28 cellular contexts compared by ENCODE assay signal in genomic region chr6:119842191-119842590, GRCh38.
"Had no signal": no experiment of that assay in that cellular context is flagged by ENCODE, and none has a peak within 500 bp of the region (broad histone marks: within the 10 kb centered on the region; RNA-seq: fewer than 3 reads in every experiment).

No MANE protein-coding gene starts in this region.

- H3K4me1 Mint-ChIP-seq: naive thymus-derived CD8-positive, alpha-beta T cell; nephron progenitor cell; stimulated activated effector memory CD8-positive, alpha-beta T cell treated with anti-CD3 and anti-CD28 coated beads, Interleukin-12 subunit alpha, Interleukin-12 subunit beta, amount 100 ng/mL, for 72 hours had no signal

- H3K9me3 ChIP-seq: ovary, right lobe of liver, thyroid gland, upper lobe of left lung, vagina had no signal

- H3K9me3 Mint-ChIP-seq: natural killer cell treated with Interleukin-12 subunit alpha and Interleukin-12 subunit beta and Interleukin-15 and Interleukin-18, amount 100 ng/mL, for 72 hours had no signal

- H3K27me3 ChIP-seq: ovary, right lobe of liver, sigmoid colon, stomach, thyroid gland, tibial nerve, upper lobe of left lung, vagina had no signal

- H3K36me3 ChIP-seq: ovary, right lobe of liver, sigmoid colon, stomach, thoracic aorta, thyroid gland, tibial nerve, upper lobe of left lung, vagina had no signal

- H3K9ac ChIP-seq: parathyroid adenoma had no signal

- H3K27me3 Mint-ChIP-seq: natural killer cell treated with Interleukin-12 subunit alpha and Interleukin-12 subunit beta and Interleukin-15 and Interleukin-18, amount 100 ng/mL, for 72 hours; progenitor cell of endocrine pancreas; stimulated activated naive B cell treated with anti-CD40 and anti-IgM and Interleukin-4, amounts not matched to agents 10 μg/mL and 1 μg/mL and 100 μg/mL, for 72 hours; stimulated activated naive CD8-positive, alpha-beta T cell treated with anti-CD3 and anti-CD28 coated beads, Interleukin-15, Interleukin-2, amounts not matched to agents 100 ng/mL and 50 ng/mL, for 24 hours had no signal

- DNase-seq: naive thymus-derived CD8-positive, alpha-beta T cell; nephron progenitor cell; occipital lobe; ovary; psoas muscle; right cardiac atrium; right lobe of liver; sigmoid colon; small intestine; stimulated activated CD4-positive, alpha-beta T cell treated with anti-CD3 and anti-CD28 coated beads, Interleukin-15, amount 100 ng/mL, for 24 hours; stimulated activated CD4-positive, alpha-beta T cell treated with anti-CD3 and anti-CD28 coated beads, Interleukin-2, amount 100 ng/mL, for 24 hours; stimulated activated CD4-positive, alpha-beta T cell treated with anti-CD3 and anti-CD28 coated beads, Interleukin-2, amount 100 ng/mL, for 48 hours; stimulated activated CD4-positive, alpha-beta T cell treated with anti-CD3 and anti-CD28 coated beads, Interleukin-4, amount 100 ng/mL, for 24 hours; stimulated activated naive B cell treated with anti-CD40 and anti-IgM and Interleukin-4, amounts not matched to agents 10 μg/mL and 1 μg/mL and 100 μg/mL, for 72 hours; stimulated activated naive CD4-positive, alpha-beta T cell treated with Interleukin-2 at 50 U/mL for 16 hours; stomach; thyroid gland; trophoblast cell; upper lobe of left lung had no signal

- H3K27ac ChIP-seq: ovary, parathyroid adenoma, psoas muscle, right lobe of liver, sigmoid colon, stomach, thoracic aorta, thyroid gland, tibial nerve, upper lobe of left lung, vagina had no signal

- H3K79me2 ChIP-seq: parathyroid adenoma had no signal

- H3K4me3 Mint-ChIP-seq: naive thymus-derived CD8-positive, alpha-beta T cell; natural killer cell treated with Interleukin-12 subunit alpha and Interleukin-12 subunit beta and Interleukin-15 and Interleukin-18, amount 100 ng/mL, for 72 hours; nephron progenitor cell; neural crest cell; stimulated activated effector memory CD8-positive, alpha-beta T cell treated with anti-CD3 and anti-CD28 coated beads, Interleukin-12 subunit alpha, Interleukin-12 subunit beta, amount 100 ng/mL, for 72 hours; stimulated activated naive B cell treated with anti-CD40 and anti-IgM and Interleukin-4, amounts not matched to agents 10 μg/mL and 1 μg/mL and 100 μg/mL, for 72 hours; stimulated activated naive CD8-positive, alpha-beta T cell treated with anti-CD3 and anti-CD28 coated beads, Interleukin-15, Interleukin-2, amounts not matched to agents 100 ng/mL and 50 ng/mL, for 24 hours had no signal

- ATAC-seq: naive thymus-derived CD8-positive, alpha-beta T cell; natural killer cell treated with Interleukin-12 subunit alpha and Interleukin-12 subunit beta and Interleukin-15 and Interleukin-18, amount 100 ng/mL, for 72 hours; psoas muscle; right cardiac atrium; right lobe of liver; stimulated activated naive B cell treated with anti-CD40 and anti-IgM and Interleukin-4, amounts not matched to agents 10 μg/mL and 1 μg/mL and 100 μg/mL, for 72 hours had no signal

- H3K4me3 ChIP-seq: ovary, psoas muscle, right lobe of liver, sigmoid colon, stomach, thoracic aorta, thyroid gland, tibial nerve, upper lobe of left lung, vagina had no signal

- H3K36me3 Mint-ChIP-seq: natural killer cell treated with Interleukin-12 subunit alpha and Interleukin-12 subunit beta and Interleukin-15 and Interleukin-18, amount 100 ng/mL, for 72 hours; stimulated activated effector memory CD8-positive, alpha-beta T cell treated with anti-CD3 and anti-CD28 coated beads, Interleukin-12 subunit alpha, Interleukin-12 subunit beta, amount 100 ng/mL, for 72 hours had no signal

- H3K4me1 ChIP-seq: parathyroid adenoma, psoas muscle, right lobe of liver, sigmoid colon, stomach, thyroid gland, tibial nerve, upper lobe of left lung, vagina had no signal

- H3K27ac Mint-ChIP-seq: naive thymus-derived CD8-positive, alpha-beta T cell; natural killer cell treated with Interleukin-12 subunit alpha and Interleukin-12 subunit beta and Interleukin-15 and Interleukin-18, amount 100 ng/mL, for 72 hours; nephron progenitor cell; progenitor cell of endocrine pancreas; stimulated activated effector memory CD8-positive, alpha-beta T cell treated with anti-CD3 and anti-CD28 coated beads, Interleukin-12 subunit alpha, Interleukin-12 subunit beta, amount 100 ng/mL, for 72 hours; stimulated activated naive B cell treated with anti-CD40 and anti-IgM and Interleukin-4, amounts not matched to agents 10 μg/mL and 1 μg/mL and 100 μg/mL, for 72 hours; stimulated activated naive CD8-positive, alpha-beta T cell treated with anti-CD3 and anti-CD28 coated beads, Interleukin-15, Interleukin-2, amounts not matched to agents 100 ng/mL and 50 ng/mL, for 24 hours had no signal

- H2AFZ ChIP-seq: parathyroid adenoma had no signal
